25 cellular contexts compared by ENCODE assay signal in the genomic region with DNA sequence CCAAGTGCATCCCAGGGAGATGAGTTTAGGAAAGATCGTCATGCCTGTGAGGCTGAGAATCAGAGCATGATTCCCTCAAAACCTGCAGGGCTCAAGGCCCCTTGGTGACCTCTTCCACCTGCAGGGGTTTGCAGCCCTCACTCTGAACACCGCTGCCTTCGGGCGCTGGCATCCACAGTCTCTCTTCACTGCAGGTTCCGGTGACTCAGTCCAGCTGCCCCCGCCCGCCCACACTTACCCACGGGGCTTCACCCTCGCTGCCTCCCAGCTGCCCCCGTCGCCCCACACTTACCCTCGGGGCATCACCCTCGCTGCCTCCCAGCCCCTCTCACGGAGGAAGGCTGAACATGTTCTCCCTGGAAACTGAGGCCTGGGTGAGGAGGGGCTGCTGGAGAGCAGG.
"Had no signal": no experiment of that assay in that cellular context is flagged by ENCODE, and none has a peak within 500 bp of the region (broad histone marks: within the 10 kb centered on the region; RNA-seq: fewer than 3 reads in every experiment).

No MANE protein-coding gene starts in this region.

- H3K36me3 ChIP-seq: adrenal gland, ascending aorta, brain microvascular endothelial cell, heart left ventricle, sigmoid colon, thoracic aorta, upper lobe of left lung had no signal

- H3K27me3 ChIP-seq: adrenal gland, ascending aorta, brain microvascular endothelial cell, dorsolateral prefrontal cortex, heart left ventricle, sigmoid colon, upper lobe of left lung had no signal

- H3K9me3 ChIP-seq: adrenal gland, ascending aorta, heart left ventricle, sigmoid colon, thoracic aorta, upper lobe of left lung had no signal

- H3K4me1 Mint-ChIP-seq: activated CD4-positive, alpha-beta T cell treated with anti-CD3 and anti-CD28 coated beads for 36 hours; nephron progenitor cell had no signal

- H3K9me3 Mint-ChIP-seq: activated CD4-positive, alpha-beta memory T cell treated with anti-CD3 and anti-CD28 coated beads for 36 hours; activated T-cell treated with anti-CD3 and anti-CD28 coated beads, Interleukin-2, amount 50 U/mL, for 4 hours; activated T-helper 2 cell treated with anti-CD3 and anti-CD28 coated beads, Interferon-gamma antibody, Interleukin-2, Interleukin-4, amounts not matched to agents 10 μg/mL and 5 μg/mL and 100 μg/mL, durations not matched to agents 14 hours and 24 hours and 36 hours; nephron progenitor cell; stimulated activated naive B cell treated with anti-CD40 and anti-IgM and Interleukin-4, amounts not matched to agents 10 μg/mL and 1 μg/mL and 100 μg/mL, for 72 hours had no signal

- H3K4me1 ChIP-seq: adrenal gland, ascending aorta, heart left ventricle, sigmoid colon, upper lobe of left lung had no signal

- H3K4me3 Mint-ChIP-seq: activated CD4-positive, alpha-beta memory T cell treated with anti-CD3 and anti-CD28 coated beads for 36 hours; activated CD4-positive, alpha-beta T cell treated with anti-CD3 and anti-CD28 coated beads for 36 hours; activated naive CD8-positive, alpha-beta T cell; activated T-cell treated with anti-CD3 and anti-CD28 coated beads, Interleukin-2, amount 50 U/mL, for 4 hours; nephron progenitor cell; stimulated activated naive B cell treated with anti-CD40 and anti-IgM and Interleukin-4, amounts not matched to agents 10 μg/mL and 1 μg/mL and 100 μg/mL, for 72 hours had no signal

- ATAC-seq: activated CD4-positive, alpha-beta T cell treated with anti-CD3 and anti-CD28 coated beads for 36 hours; activated T-cell treated with anti-CD3 and anti-CD28 coated beads, Interleukin-2, amount 50 U/mL, for 4 hours; heart left ventricle; left cardiac atrium; SK-N-SH treated with all-trans-retinoic acid at 6 μM for 48 hours; stimulated activated naive B cell treated with anti-CD40 and anti-IgM and Interleukin-4, amounts not matched to agents 10 μg/mL and 1 μg/mL and 100 μg/mL, for 72 hours had no signal

- H3K27ac ChIP-seq: adrenal gland, ascending aorta, brain microvascular endothelial cell, dorsolateral prefrontal cortex, epithelial cell of prostate, heart left ventricle, sigmoid colon, thoracic aorta, upper lobe of left lung, VCaP had no signal

- H3K36me3 Mint-ChIP-seq: activated CD4-positive, alpha-beta memory T cell treated with anti-CD3 and anti-CD28 coated beads for 36 hours; activated naive CD8-positive, alpha-beta T cell; stimulated activated naive B cell treated with anti-CD40 and anti-IgM and Interleukin-4, amounts not matched to agents 10 μg/mL and 1 μg/mL and 100 μg/mL, for 72 hours had no signal

- H3K27ac Mint-ChIP-seq: activated CD4-positive, alpha-beta memory T cell treated with anti-CD3 and anti-CD28 coated beads for 36 hours; activated CD4-positive, alpha-beta T cell treated with anti-CD3 and anti-CD28 coated beads for 36 hours; activated naive CD8-positive, alpha-beta T cell; activated T-helper 2 cell treated with anti-CD3 and anti-CD28 coated beads, Interferon-gamma antibody, Interleukin-2, Interleukin-4, amounts not matched to agents 10 μg/mL and 5 μg/mL and 100 μg/mL, durations not matched to agents 14 hours and 24 hours and 36 hours; nephron progenitor cell; stimulated activated naive B cell treated with anti-CD40 and anti-IgM and Interleukin-4, amounts not matched to agents 10 μg/mL and 1 μg/mL and 100 μg/mL, for 72 hours had no signal

- H3K4me3 ChIP-seq: adrenal gland, ascending aorta, dorsolateral prefrontal cortex, heart left ventricle, sigmoid colon, smooth muscle cell, thoracic aorta, upper lobe of left lung had no signal

- DNase-seq: activated CD4-positive, alpha-beta memory T cell treated with anti-CD3 and anti-CD28 coated beads for 36 hours; activated CD4-positive, alpha-beta T cell treated with anti-CD3 and anti-CD28 coated beads for 36 hours; activated naive CD4-positive, alpha-beta T cell; activated T-cell treated with anti-CD3 and anti-CD28 coated beads, Interleukin-2, amount 50 U/mL, for 4 hours; brain microvascular endothelial cell; central memory CD4-positive, alpha-beta T cell; left cardiac atrium; mesenchymal stem cell; nephron progenitor cell; nucleus accumbens; sigmoid colon; stimulated activated CD4-positive, alpha-beta T cell treated with anti-CD3 and anti-CD28 coated beads, Interleukin-15, amount 100 ng/mL, for 24 hours; stimulated activated naive B cell treated with anti-CD40 and anti-IgM and Interleukin-4, amounts not matched to agents 10 μg/mL and 1 μg/mL and 100 μg/mL, for 72 hours; upper lobe of left lung had no signal
